In genomic region chr10:51574248-51575067, GRCh38 we compare ENCODE assay signal across 32 cellular contexts.
A peak's percentile ranks its signal among the peaks of the same experiment; 100 is the strongest.
DNase-seq lines count a peak whose midpoint lies in the region; ATAC-seq and TF ChIP-seq lines count a peak whose summit lies in the region.
"Had no signal": no experiment of that assay in that cellular context is flagged by ENCODE, and none has a peak within 500 bp of the region (broad histone marks: within the 10 kb centered on the region; RNA-seq: fewer than 3 reads in every experiment).

No MANE protein-coding gene starts in this region.

- no peak overlapping the region for H4K91ac ChIP-seq in IMR-90 (ENCODE audit: insufficient read depth, low read depth, low read length)

- H3K23ac ChIP-seq in IMR-90 (ENCODE audit: low read depth, low read length), result no peak overlapping the region

- H2AK9ac ChIP-seq in IMR-90 (replicated peaks; ENCODE audit: low read depth, low read length, poor library complexity), result no peak overlapping the region

- no peak overlapping the region for H4K8ac ChIP-seq in IMR-90 (ENCODE audit: low read depth in 2 of 2, low read length in 2 of 2)

- ATAC-seq in IMR-90 (ENCODE audit: low read depth), result peak; percentile 29; the same call in 1 of the 2 replicates
- ATAC-seq in naive thymus-derived CD8-positive, alpha-beta T cell, result no peak
- ATAC-seq in HG02840 (IDR thresholded peaks at IDR 0.05; ENCODE audit: low FRiP score, unreplicated experiment), result no peak
- no peak for ATAC-seq in lower lobe of right lung
- ATAC-seq: activated naive CD4-positive, alpha-beta T cell treated with anti-CD3 and anti-CD28 coated beads, Interleukin-2, amount 50 U/mL, for 72 hours; CD8-positive, alpha-beta T cell; psoas muscle had no signal

- no peak for TF ChIP-seq CTCF in AG10803 (conservative IDR thresholded peaks at IDR 0.05; ENCODE audit: low read length)
- TF ChIP-seq CTCF in IMR-90 (conservative IDR thresholded peaks at IDR 0.05; ENCODE audit: low read depth, low read length), result no peak
- no peak for TF ChIP-seq CTCF in nephron progenitor cell (IDR thresholded peaks at IDR 0.05)
- TF ChIP-seq CTCF in lower lobe of right lung (IDR thresholded peaks at IDR 0.05), result no peak

- no peak overlapping the region for H3K56ac ChIP-seq in IMR-90 (ENCODE audit: extremely low read depth, insufficient read depth, low read length)

- BruUV-seq in IMR-90 (replicated peaks; lab: Mats Ljungman, UMichigan), result no TSS peak

- TF ChIP-seq POLR2A in IMR-90 (IDR thresholded peaks at IDR 0.05; ENCODE audit: low read depth, low read length), result no peak

- no peak overlapping the region for H2BK120ac ChIP-seq in IMR-90 (ENCODE audit: low read depth, low read length)

- no peaks in the 10 kb centered on the region for H3K36me3 Mint-ChIP-seq in naive thymus-derived CD8-positive, alpha-beta T cell
- H3K36me3 Mint-ChIP-seq in nephron progenitor cell (ENCODE audit: low read depth), result no peaks in the 10 kb centered on the region
- H3K36me3 Mint-ChIP-seq: activated naive CD4-positive, alpha-beta T cell treated with anti-CD3 and anti-CD28 coated beads, Interleukin-2, amount 50 U/mL, for 72 hours; CD8-positive, alpha-beta T cell had no signal

- H2BK20ac ChIP-seq in IMR-90 (ENCODE audit: low read depth, low read length), result no peak overlapping the region

- H2AFZ ChIP-seq in IMR-90 (replicated peaks; ENCODE audit: low read length, poor library complexity), result no peak overlapping the region
- H2AFZ ChIP-seq: PC-9 had no signal

- H3K4me1 Mint-ChIP-seq in naive thymus-derived CD8-positive, alpha-beta T cell, result no peaks in the 10 kb centered on the region
- no peaks in the 10 kb centered on the region for H3K4me1 Mint-ChIP-seq in nephron progenitor cell
- H3K4me1 Mint-ChIP-seq: activated CD4-positive, alpha-beta T cell treated with anti-CD3 and anti-CD28 coated beads, Interleukin-2, amount 10 ng/mL, durations not matched to agents 24 days and 14 days had no signal

- dilution Hi-C loops in IMR-90 (cut with HindIII; ENCODE audit: low sequenced_read_pairs, unreplicated experiment), result no loop called here

- H4K20me1 ChIP-seq in IMR-90 (ENCODE audit: insufficient read depth, low read length), result no peaks in the 10 kb centered on the region

- H3K9me3 ChIP-seq in IMR-90 (ENCODE audit: control insufficient read depth, insufficient read depth, low read length) (no peaks in the 10 kb centered on the region), adipocyte (ENCODE audit: control insufficient read depth, low read length) (no peaks in the 10 kb centered on the region), lower lobe of right lung (no peaks in the 10 kb centered on the region)
- H3K9me3 ChIP-seq: BE2C, left ventricle myocardium inferior, psoas muscle, stomach, tibial artery had no signal

- H4K5ac ChIP-seq in IMR-90 (ENCODE audit: low read depth, low read length), result no peak overlapping the region

- intact Hi-C loops in IMR-90 (cut with micrococcal nuclease) (no loop called here), lower lobe of right lung (cut with DNase I) (no loop called here)

- no peak overlapping the region for H2BK15ac ChIP-seq in IMR-90 (ENCODE audit: low read depth, low read length)

- H3K4me3 Mint-ChIP-seq in naive thymus-derived CD8-positive, alpha-beta T cell, result no peak overlapping the region
- H3K4me3 Mint-ChIP-seq in nephron progenitor cell, result no peak overlapping the region
- H3K4me3 Mint-ChIP-seq: activated CD4-positive, alpha-beta T cell treated with anti-CD3 and anti-CD28 coated beads, Interleukin-2, amount 10 ng/mL, durations not matched to agents 24 days and 14 days; CD8-positive, alpha-beta T cell had no signal

- H3K27me3 Mint-ChIP-seq in naive thymus-derived CD8-positive, alpha-beta T cell, result no peaks in the 10 kb centered on the region
- no peaks in the 10 kb centered on the region for H3K27me3 Mint-ChIP-seq in nephron progenitor cell (ENCODE audit: low read depth, poor library complexity)
- H3K27me3 Mint-ChIP-seq: activated CD4-positive, alpha-beta T cell treated with anti-CD3 and anti-CD28 coated beads, Interleukin-2, amount 10 ng/mL, durations not matched to agents 24 days and 14 days had no signal

- no peaks in the 10 kb centered on the region for H3K79me1 ChIP-seq in IMR-90 (ENCODE audit: low read depth in 1 of 2, low read length in 2 of 2)

- H3K9ac ChIP-seq in IMR-90 (ENCODE audit: low read depth, low read length) (no peak overlapping the region), adipocyte (ENCODE audit: low read length) (no peak overlapping the region)

- no peak overlapping the region for H2AK5ac ChIP-seq in IMR-90 (ENCODE audit: low read depth, low read length)

- H3K14ac ChIP-seq in IMR-90 (replicated peaks; ENCODE audit: low read depth, low read length), result no peak overlapping the region

- no peaks in the 10 kb centered on the region; the same call in 1 of the 2 replicates for H3K4me1 ChIP-seq in IMR-90 (ENCODE audit: control insufficient read depth, insufficient read depth, low read length)
- peaks cover 3% of the 10 kb centered on the region for H3K4me1 ChIP-seq in adipocyte (ENCODE audit: control insufficient read depth, insufficient read depth, low read length)
- no peaks in the 10 kb centered on the region for H3K4me1 ChIP-seq in lower lobe of right lung
- H3K4me1 ChIP-seq: BE2C, psoas muscle had no signal

- no peaks in the 10 kb centered on the region for H3K9me1 ChIP-seq in IMR-90 (ENCODE audit: insufficient read depth, low read length)

- in situ Hi-C loops in IMR-90 (cut with MboI; ENCODE audit: low sequenced_read_pairs), result no loop called here

- H3K4ac ChIP-seq in IMR-90 (ENCODE audit: low read depth, low read length), result no peak overlapping the region

- H2BK5ac ChIP-seq in IMR-90 (ENCODE audit: low read depth, low read length, poor library complexity, severe bottlenecking), result no peak overlapping the region

- peaks cover 0 to 4% (median 0%) of the 10 kb centered on the region in 9 donors for H3K9me3 Mint-ChIP-seq in naive thymus-derived CD8-positive, alpha-beta T cell
- no peaks in the 10 kb centered on the region for H3K9me3 Mint-ChIP-seq in nephron progenitor cell
- H3K9me3 Mint-ChIP-seq: activated CD4-positive, alpha-beta T cell treated with anti-CD3 and anti-CD28 coated beads, Interleukin-2, amount 10 ng/mL, durations not matched to agents 24 days and 14 days; activated naive CD4-positive, alpha-beta T cell treated with anti-CD3 and anti-CD28 coated beads, Interleukin-2, amount 50 U/mL, for 72 hours; CD8-positive, alpha-beta T cell had no signal

- no peaks in the 10 kb centered on the region for H3K36me3 ChIP-seq in IMR-90 (ENCODE audit: control insufficient read depth, insufficient read depth, low read length)
- H3K36me3 ChIP-seq in adipocyte (ENCODE audit: control insufficient read depth, insufficient read depth, low read length, severe bottlenecking), result no peaks in the 10 kb centered on the region
- no peaks in the 10 kb centered on the region for H3K36me3 ChIP-seq in lower lobe of right lung
- H3K36me3 ChIP-seq: BE2C, left ventricle myocardium inferior, stomach, tibial artery, WERI-Rb-1 had no signal

- H3K4me3 ChIP-seq in AG10803 (ENCODE audit: low read length) (no peak overlapping the region), IMR-90 (ENCODE audit: insufficient read depth, low read depth, low read length) (no peak overlapping the region), adipocyte (ENCODE audit: low read length) (no peak overlapping the region), lower lobe of right lung (no peak overlapping the region)
- H3K4me3 ChIP-seq: coronary artery, left ventricle myocardium inferior, PC-9, psoas muscle, stomach, tibial artery had no signal

- H3K18ac ChIP-seq in IMR-90 (ENCODE audit: low read depth, low read length), result no peak overlapping the region

- POLR2A ChIA-PET in IMR-90 (lab: Charles Lee; ENCODE audit: unreplicated experiment), result no interaction called here
- POLR2A ChIA-PET in naive thymus-derived CD8-positive, alpha-beta T cell (lab: Charles Lee), result no interaction called here

- H3K27ac Mint-ChIP-seq in naive thymus-derived CD8-positive, alpha-beta T cell, result no peak overlapping the region
- no peak overlapping the region for H3K27ac Mint-ChIP-seq in nephron progenitor cell
- H3K27ac Mint-ChIP-seq: activated CD4-positive, alpha-beta T cell treated with anti-CD3 and anti-CD28 coated beads, Interleukin-2, amount 10 ng/mL, durations not matched to agents 24 days and 14 days; activated naive CD4-positive, alpha-beta T cell treated with anti-CD3 and anti-CD28 coated beads, Interleukin-2, amount 50 U/mL, for 72 hours; CD8-positive, alpha-beta T cell had no signal

- no peak for TF ChIP-seq RAD21 in IMR-90 (IDR thresholded peaks at IDR 0.05; ENCODE audit: low read length)

- H3K27ac ChIP-seq in IMR-90 (ENCODE audit: insufficient read depth, low read length) (no peak overlapping the region), lower lobe of right lung (no peak overlapping the region)
- H3K27ac ChIP-seq: coronary artery, epithelial cell of prostate, left ventricle myocardium inferior, PC-9, psoas muscle, stomach, tibial artery, WERI-Rb-1 had no signal

- no peaks in the 10 kb centered on the region for H3K27me3 ChIP-seq in IMR-90 (ENCODE audit: control insufficient read depth, insufficient read depth, low read length)
- H3K27me3 ChIP-seq in adipocyte (replicated peaks; ENCODE audit: control insufficient read depth, insufficient read depth, low read length), result no peaks in the 10 kb centered on the region
- H3K27me3 ChIP-seq in lower lobe of right lung (ENCODE audit: low read depth), result no peaks in the 10 kb centered on the region
- H3K27me3 ChIP-seq: BE2C, stomach, tibial artery had no signal

- CTCF ChIA-PET in IMR-90 (lab: Yijun Ruan, JAX), result no interaction called here

- H3K4me2 ChIP-seq in IMR-90 (ENCODE audit: low read depth, low read length), result no peak overlapping the region
- H3K4me2 ChIP-seq: PC-9 had no signal

- no CpG with 5 or more reads among the region's 2 CpGs for WGBS in IMR-90 (ENCODE audit: extremely low coverage in 2 of 2, insufficient read length in 1 of 2), 2 experiments

- DNase-seq in AG10803 (ENCODE audit: low read depth), result peak; percentile 8
- peak; percentile 9 for DNase-seq in IMR-90
- peak; percentile 14 for DNase-seq in adipocyte (ENCODE audit: low read depth)
- DNase-seq in kidney tubule cell (ENCODE audit: low spot score), result peak; percentile 2
- DNase-seq in naive thymus-derived CD8-positive, alpha-beta T cell, result no peak
- DNase-seq in nephron progenitor cell, result no peak
- DNase-seq in lower lobe of right lung, result no peak
- DNase-seq: activated CD4-positive, alpha-beta T cell treated with anti-CD3 and anti-CD28 coated beads, Interleukin-2, amount 10 ng/mL, durations not matched to agents 24 days and 14 days; activated CD8-positive, alpha-beta memory T cell treated with anti-CD3 and anti-CD28 coated beads for 24 hours; activated T-cell treated with anti-CD3 and anti-CD28 coated beads for 4 hours; anterior cingulate cortex; BE2C; CD8-positive, alpha-beta T cell; effector CD8-positive, alpha-beta T cell; H7; islet precursor cell; left ventricle myocardium inferior; MV-4-11; NCI-H2107; NCI-H526; NK-92 treated with Interleukin-12 subunit alpha and Interleukin-12 subunit beta, amount 100 ng/mL, for 24 hours; PC-9; psoas muscle; stimulated activated CD4-positive, alpha-beta T cell treated with anti-CD3 and anti-CD28 coated beads, Interleukin-4, amount 100 ng/mL, for 1 hour; stomach; T-helper 9 cell; tibial artery; WERI-Rb-1 had no signal

Comparison
In these comparisons a context has a peak if more than half of its experiments do, and no peak if none do; other contexts are left out.
1. DNase-seq: peak in AG10803 (single experiment), IMR-90 (single experiment), adipocyte (single experiment) and kidney tubule cell (single experiment); none in naive thymus-derived CD8-positive, alpha-beta T cell (0 of 10), nephron progenitor cell (single experiment) and lower lobe of right lung (single experiment).